15 cellular contexts compared by ENCODE assay signal in genomic region chr16:66714659-66715307, GRCh38. TPM values are rescaled to one million over a fixed set of nuclear protein-coding genes. Genes with fewer than 3 reads are reported as not detected.
DNase-seq lines count a peak whose midpoint lies in the region; ATAC-seq and TF ChIP-seq lines count a peak whose summit lies in the region.
"Had no signal": no experiment of that assay in that cellular context is flagged by ENCODE, and none has a peak within 500 bp of the region (broad histone marks: within the 10 kb centered on the region; RNA-seq: fewer than 3 reads in every experiment).

No MANE protein-coding gene starts in this region.

- H3K27me3 Mint-ChIP-seq in chondrocyte (ENCODE audit: low read depth), result no peaks in the 10 kb centered on the region

- no peak for ATAC-seq in HG03025 (IDR thresholded peaks at IDR 0.05; ENCODE audit: low FRiP score, unreplicated experiment)

- H3K4me3 Mint-ChIP-seq in chondrocyte (ENCODE audit: unreplicated experiment), result no peak overlapping the region
- H3K4me3 Mint-ChIP-seq: activated CD4-positive, alpha-beta T cell treated with anti-CD3 and anti-CD28 coated beads, Interleukin-2, amount 10 ng/mL, durations not matched to agents 24 days and 14 days; CD4-positive, alpha-beta T cell had no signal

- no peak for TF ChIP-seq CTCF in chondrocyte (IDR thresholded peaks at IDR 0.05)

- peaks cover 6% of the 10 kb centered on the region for H3K9me3 Mint-ChIP-seq in chondrocyte (ENCODE audit: low read depth)
- H3K9me3 Mint-ChIP-seq: activated CD4-positive, alpha-beta T cell treated with anti-CD3 and anti-CD28 coated beads, Interleukin-2, amount 10 ng/mL, durations not matched to agents 24 days and 14 days; CD4-positive, alpha-beta T cell had no signal

- no peaks in the 10 kb centered on the region for H3K4me1 Mint-ChIP-seq in chondrocyte (ENCODE audit: low read depth)

- H3K36me3 Mint-ChIP-seq in chondrocyte (ENCODE audit: low read depth), result peaks cover 12% of the 10 kb centered on the region

- DNase-seq in DMS53 (lab: John Stamatoyannopoulos, UW) (peak; percentile 32), DMS53 treated with DMSO at 0.1 percent for 48 hours (lab: John Stamatoyannopoulos, UW; ENCODE audit: unreplicated experiment) (no peak), NCI-H2081 treated with DMSO at 0.1 percent for 48 hours (lab: John Stamatoyannopoulos, UW) (peak; percentile 14), chondrocyte (ENCODE audit: low spot score) (no peak), renal cortical epithelial cell (ENCODE audit: low read depth) (peak; percentile 29), kidney tubule cell (ENCODE audit: low spot score) (no peak), superior temporal gyrus (ENCODE audit: extremely low spot score) (no peak)
- DNase-seq: activated CD4-positive, alpha-beta T cell treated with anti-CD3 and anti-CD28 coated beads, Interleukin-2, amount 10 ng/mL, durations not matched to agents 24 days and 14 days; activated T-cell treated with anti-CD3 and anti-CD28 coated beads, Interleukin-2, amount 50 U/mL, for 1 hour; CD4-positive, alpha-beta T cell; cerebellar nuclear complex; kidney glomerular epithelial cell; NCI-H748 treated with DMSO at 0.1 percent for 48 hours; T-helper 9 cell had no signal

- peak overlapping the region; percentile 13 for H3K27ac Mint-ChIP-seq in chondrocyte (ENCODE audit: unreplicated experiment)
- H3K27ac Mint-ChIP-seq: activated CD4-positive, alpha-beta T cell treated with anti-CD3 and anti-CD28 coated beads, Interleukin-2, amount 10 ng/mL, durations not matched to agents 24 days and 14 days; CD4-positive, alpha-beta T cell had no signal

RNA-seq across cellular contexts. Expression of gene CMTM4, which starts 18.2 kb away (rescaled TPM):
- total RNA-seq in chondrocyte (30.1 to 32.5 TPM (median 31.5 TPM) in 3 replicates), renal cortical epithelial cell (83.9 and 112 TPM in 2 replicates)

RNA-seq across cellular contexts. Expression of gene DYNC1LI2, which starts 36.6 kb away (rescaled TPM):
- total RNA-seq in chondrocyte (144 to 153 TPM (median 147 TPM) in 3 replicates), renal cortical epithelial cell (157 and 172 TPM in 2 replicates)

Comparison
In these comparisons a context has a peak if more than half of its experiments do, and no peak if none do; other contexts are left out.
1. DNase-seq: peak in DMS53 (single experiment), NCI-H2081 treated with DMSO at 0.1 percent for 48 hours (single experiment) and renal cortical epithelial cell (single experiment); none in DMS53 treated with DMSO at 0.1 percent for 48 hours (single experiment), chondrocyte (single experiment), kidney tubule cell (single experiment) and superior temporal gyrus (single experiment).